In genomic region chr17:49407981-49408501, GRCh38 we compare ENCODE assay signal across 1 cellular context.
A peak's percentile ranks its signal among the peaks of the same experiment; 100 is the strongest.
TF ChIP-seq lines count a peak whose summit lies in the region.

No MANE protein-coding gene starts in this region.

TF ChIP-seq in HepG2, 621 proteins besides CTCF, POLR2A, EP300 and RAD21 (continued from another document):
- no peak for TF ChIP-seq ZNF407 (CRISPR knock-in tag; IDR thresholded peaks at IDR 0.05; ENCODE audit: not compliant biosample characterization)
- TF ChIP-seq MEF2D (CRISPR knock-in tag; IDR thresholded peaks at IDR 0.05) = peak; percentile 45; the same call in 1 of the 2 replicates
- TF ChIP-seq CEBPB (IDR thresholded peaks at IDR 0.05; ENCODE audit: borderline replicate concordance, low read depth, low read length) = no peak
- peak; percentile 80; the same call in 1 of the 2 replicates for TF ChIP-seq AHR (CRISPR knock-in tag; IDR thresholded peaks at IDR 0.05)
- TF ChIP-seq RFX5 (IDR thresholded peaks at IDR 0.05; ENCODE audit: low read depth, low read length) = 0 out of 2 replicates have a peak, but pooled peaks have one; percentile 22
- no peak for TF ChIP-seq MLLT10 (CRISPR knock-in tag; IDR thresholded peaks at IDR 0.05)
